ENCODE assay signal across 8 cellular contexts in the genomic region with DNA sequence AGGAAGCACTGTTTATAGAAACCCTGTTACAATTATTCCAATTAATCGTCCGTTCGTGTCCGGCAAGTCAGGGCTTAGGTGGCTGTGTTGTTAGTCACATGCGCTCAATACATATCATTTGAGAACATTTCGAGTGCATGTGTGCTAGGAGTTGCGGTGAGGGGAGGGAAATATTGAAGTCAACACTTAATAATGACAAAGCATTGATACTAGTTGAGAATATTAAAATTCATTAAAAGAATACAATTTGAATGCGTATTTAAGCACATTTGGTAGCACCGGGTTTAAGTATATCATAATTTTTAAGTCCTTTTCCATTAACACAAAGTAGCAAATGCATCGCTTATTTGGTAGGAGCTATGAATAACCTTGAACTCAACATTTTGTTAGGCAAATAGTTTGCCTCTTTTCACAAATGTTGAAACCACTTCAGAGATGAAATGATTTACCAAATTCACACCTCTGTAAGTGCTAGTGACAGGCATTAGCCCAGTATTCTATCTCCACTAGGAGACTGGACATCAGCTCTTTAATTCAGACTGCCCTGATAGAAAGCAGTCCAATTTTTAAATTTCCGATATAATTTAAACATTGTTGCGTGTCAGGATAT. TPM values are rescaled to one million over a fixed set of nuclear protein-coding genes. Genes with fewer than 3 reads are reported as not detected.
A peak's percentile ranks its signal among the peaks of the same experiment; 100 is the strongest.
DNase-seq lines count a peak whose midpoint lies in the region; ATAC-seq and TF ChIP-seq lines count a peak whose summit lies in the region.

No MANE protein-coding gene starts in this region.

- H3K27ac ChIP-seq in ACC112 (ENCODE audit: low read depth, low read length) (peak overlapping the region; percentile 49), breast epithelium (peak overlapping the region; percentile 90 to 92), mucosa of rectum (ENCODE audit: low read depth in 2 of 2, low read length in 2 of 2) (peak overlapping the region; percentile 87 to 93)

- ATAC-seq in HG02840 (IDR thresholded peaks at IDR 0.05; ENCODE audit: low FRiP score, unreplicated experiment), result peak; percentile 0
- ATAC-seq in HG02610 (IDR thresholded peaks at IDR 0.05; ENCODE audit: unreplicated experiment), result no peak

- peaks cover 40% of the 10 kb centered on the region for H3K79me2 ChIP-seq in ACC112 (ENCODE audit: control insufficient read depth, insufficient read depth, low read length, unreplicated experiment)

- intact Hi-C loops in breast epithelium (cut with DNase I; ENCODE audit: low total_unique reads), result no loop called here

- H3K36me3 ChIP-seq in ACC112 (ENCODE audit: insufficient read depth, low read length) (peaks cover 25% of the 10 kb centered on the region; the same call in 1 of the 2 replicates), breast epithelium (no peaks in the 10 kb centered on the region), mucosa of rectum (ENCODE audit: control insufficient read depth in 2 of 2, insufficient read depth in 2 of 2, low read length in 2 of 2) (no peaks in the 10 kb centered on the region)

- H3K27me3 ChIP-seq in ACC112 (ENCODE audit: insufficient read depth, low read length) (no peaks in the 10 kb centered on the region), breast epithelium (no peaks in the 10 kb centered on the region), mucosa of rectum (ENCODE audit: control insufficient read depth in 2 of 2, insufficient read depth in 2 of 2, low read length in 2 of 2) (no peaks in the 10 kb centered on the region)

- TF ChIP-seq CTCF in breast epithelium (IDR thresholded peaks at IDR 0.05), result no peak

- H3K4me3 ChIP-seq in ACC112 (ENCODE audit: low read depth, low read length), result peak overlapping the region; percentile 97
- H3K4me3 ChIP-seq in breast epithelium, result peak overlapping the region; percentile 79 to 91 (median 84)
- peak overlapping the region; percentile 85 to 95 for H3K4me3 ChIP-seq in mucosa of rectum (ENCODE audit: low read length in 2 of 2)

- H3K4me1 ChIP-seq in ACC112 (ENCODE audit: control insufficient read depth, insufficient read depth, low read length, unreplicated experiment) (peaks cover 29% of the 10 kb centered on the region), breast epithelium (peaks cover 0 to 5% of the 10 kb centered on the region in 2 donors), mucosa of rectum (ENCODE audit: control insufficient read depth in 2 of 2, insufficient read depth in 2 of 2, low read length in 2 of 2) (peaks cover 7 to 9% of the 10 kb centered on the region in 2 donors)

- H2AFZ ChIP-seq in ACC112 (ENCODE audit: low read length, unreplicated experiment), result peak overlapping the region; percentile 92

- peak overlapping the region; percentile 84 to 92 for H3K9ac ChIP-seq in mucosa of rectum (ENCODE audit: low read depth in 1 of 2, low read length in 2 of 2)

- no peaks in the 10 kb centered on the region for H3K9me3 ChIP-seq in breast epithelium
- no peaks in the 10 kb centered on the region for H3K9me3 ChIP-seq in mucosa of rectum (ENCODE audit: control insufficient read depth in 2 of 2, low read length in 2 of 2)

- no peak for TF ChIP-seq POLR2A in breast epithelium (IDR thresholded peaks at IDR 0.05)

- DNase-seq in breast epithelium (ENCODE audit: low spot score in 2 of 2), result no peak
- DNase-seq in NCI-H524 treated with DMSO at 0.1 percent for 48 hours (lab: John Stamatoyannopoulos, UW), result no peak
- no peak for DNase-seq in DMS 273 treated with DMSO at 0.1 percent for 48 hours (lab: John Stamatoyannopoulos, UW)
- no peak for DNase-seq in middle frontal gyrus (ENCODE audit: extremely low spot score, low spot score)

RNA-seq across cellular contexts. Expression of a gene that starts 1.1 kb away (rescaled TPM):
- total RNA-seq in breast epithelium, result 100 to 1,000 TPM; 181 to 266 (median 218) TPM
